In genomic region chr19:55465460-55466245, GRCh38 we compare ENCODE assay signal across 1 cellular context.
A peak's percentile ranks its signal among the peaks of the same experiment; 100 is the strongest.
TF ChIP-seq lines count a peak whose summit lies in the region.

No MANE protein-coding gene starts in this region.

TF ChIP-seq in HepG2, 621 proteins besides CTCF, POLR2A, EP300 and RAD21 (continues in another document):
- TF ChIP-seq ZNF790 (CRISPR knock-in tag; IDR thresholded peaks at IDR 0.05; ENCODE audit: borderline replicate concordance) (no peak), KDM1A (CRISPR knock-in tag; IDR thresholded peaks at IDR 0.05) (no peak), BRF2 (CRISPR knock-in tag; IDR thresholded peaks at IDR 0.05) (no peak), ZFP91 (CRISPR knock-in tag; IDR thresholded peaks at IDR 0.05; ENCODE audit: borderline replicate concordance) (no peak), ZNF280D (CRISPR knock-in tag; IDR thresholded peaks at IDR 0.05) (no peak), LBX2 (CRISPR knock-in tag; IDR thresholded peaks at IDR 0.05; ENCODE audit: borderline replicate concordance) (no peak), SKIL (CRISPR knock-in tag; IDR thresholded peaks at IDR 0.05; ENCODE audit: borderline replicate concordance) (no peak), ZNF672 (CRISPR knock-in tag; IDR thresholded peaks at IDR 0.05) (no peak), SIN3B (IDR thresholded peaks at IDR 0.05; ENCODE audit: low read length) (no peak), ZNF224 (CRISPR knock-in tag; IDR thresholded peaks at IDR 0.05) (no peak), THYN1 (CRISPR knock-in tag; IDR thresholded peaks at IDR 0.05; ENCODE audit: borderline replicate concordance, low read depth) (no peak), PATZ1 (CRISPR knock-in tag; IDR thresholded peaks at IDR 0.05) (0 out of 2 replicates have a peak, but pooled peaks have one; percentile 24), EHMT2 (IDR thresholded peaks at IDR 0.05; ENCODE audit: borderline replicate concordance, low read depth, low read length) (no peak), ZBTB43 (CRISPR knock-in tag; conservative IDR thresholded peaks at IDR 0.05) (no peak), ZNF720 (CRISPR knock-in tag; IDR thresholded peaks at IDR 0.05) (no peak), ZNF281 (CRISPR knock-in tag; IDR thresholded peaks at IDR 0.05; ENCODE audit: borderline replicate concordance) (no peak), TP53 (CRISPR knock-in tag; conservative IDR thresholded peaks at IDR 0.05) (no peak), MEIS1 (CRISPR knock-in tag; IDR thresholded peaks at IDR 0.05; ENCODE audit: borderline replicate concordance) (no peak), SP5 (CRISPR knock-in tag; IDR thresholded peaks at IDR 0.05; ENCODE audit: borderline replicate concordance, low read depth) (no peak), FOXO1 (CRISPR knock-in tag; IDR thresholded peaks at IDR 0.05) (no peak), ZNF687 (CRISPR knock-in tag; IDR thresholded peaks at IDR 0.05) (peak; percentile 40), ZNF282 (IDR thresholded peaks at IDR 0.05; ENCODE audit: partially characterized antibody) (no peak), HNF4A (CRISPR knock-in tag; IDR thresholded peaks at IDR 0.05) (no peak), NR2C2 (CRISPR knock-in tag; IDR thresholded peaks at IDR 0.05; ENCODE audit: borderline replicate concordance) (no peak), HNRNPL (IDR thresholded peaks at IDR 0.05; ENCODE audit: low read depth, low read length) (peak; percentile 76), TFAP4 (IDR thresholded peaks at IDR 0.05; ENCODE audit: borderline replicate concordance, low read depth) (peak; percentile 37; the same call in 1 of the 2 replicates), ZNF703 (CRISPR knock-in tag; IDR thresholded peaks at IDR 0.05; ENCODE audit: borderline replicate concordance) (no peak), DMTF1 (CRISPR knock-in tag; IDR thresholded peaks at IDR 0.05) (no peak), FOSL2 (CRISPR knock-in tag; IDR thresholded peaks at IDR 0.05) (peak; percentile 27; the same call in 1 of the 2 replicates), SIX4 (CRISPR knock-in tag; IDR thresholded peaks at IDR 0.05) (no peak), ZNF292 (CRISPR knock-in tag; IDR thresholded peaks at IDR 0.05; ENCODE audit: borderline replicate concordance, low read depth) (0 out of 2 replicates have a peak, but pooled peaks have one; percentile 49), ZSCAN21 (CRISPR knock-in tag; IDR thresholded peaks at IDR 0.05; ENCODE audit: borderline replicate concordance) (no peak)
